In genomic region chr17:48336986-48337385, GRCh38 we compare ENCODE assay signal across 28 cellular contexts.
"Had no signal": no experiment of that assay in that cellular context is flagged by ENCODE, and none has a peak within 500 bp of the region (broad histone marks: within the 10 kb centered on the region; RNA-seq: fewer than 3 reads in every experiment).

No MANE protein-coding gene starts in this region.

- H3K27ac ChIP-seq: ascending aorta, cardiac muscle cell, SJCRH30, SK-N-MC had no signal

- H3K4me1 ChIP-seq: ascending aorta, SJCRH30 had no signal

- H3K36me3 ChIP-seq: ascending aorta, cardiac muscle cell, SJCRH30 had no signal

- H3K9me3 ChIP-seq: ascending aorta, SJCRH30 had no signal

- FAIRE-seq: TTC549 had no signal

- DNase-seq: activated CD4-positive, alpha-beta T cell treated with anti-CD3 and anti-CD28 coated beads, Interleukin-2, amount 10 ng/mL, durations not matched to agents 24 days and 14 days; activated CD4-positive, alpha-beta T cell treated with anti-CD3 and anti-CD28 coated beads, Interleukin-2, amount 50 U/mL, for 48 hours; activated CD8-positive, alpha-beta T cell treated with anti-CD3 and anti-CD28 coated beads, Interleukin-2, amount 10 ng/mL, durations not matched to agents 7 days and 5 days; activated gamma-delta T cell; activated naive CD4-positive, alpha-beta T cell treated with Interleukin-2 at 50 U/mL for 16 hours; activated naive CD8-positive, alpha-beta T cell treated with anti-CD3 and anti-CD28 coated beads, Interleukin-2, amount 10 ng/mL, durations not matched to agents 7 days and 5 days; activated T-cell treated with anti-CD3 and anti-CD28 coated beads, Interleukin-2, amount 50 U/mL, for 24 hours; amygdala; Kasumi-1; KG1; NCI-H1105; NCI-H1417 treated with DMSO at 0.1 percent for 48 hours; NCI-H187 treated with DMSO at 0.1 percent for 48 hours; NCI-H2081; NCI-H2171 treated with DMSO at 0.1 percent for 48 hours; NCI-H2227 treated with DMSO at 0.1 percent for 48 hours; NCI-H446; NCI-H510A treated with DMSO at 0.1 percent for 48 hours; NCI-H526 treated with DMSO at 0.1 percent for 48 hours; NCI-H774; SHP77; SJCRH30; T1000 had no signal

- H3K27me3 ChIP-seq: ascending aorta had no signal

- ATAC-seq: activated CD8-positive, alpha-beta T cell treated with anti-CD3 and anti-CD28 coated beads, Interleukin-2, amount 10 ng/mL, durations not matched to agents 7 days and 5 days; Panc1 had no signal

- H3K4me3 ChIP-seq: ascending aorta, cardiac muscle cell, SJCRH30, SK-N-MC had no signal
